In genomic region chr19:34171539-34171876, GRCh38 we compare ENCODE assay signal across 8 cellular contexts. TPM values are rescaled to one million over a fixed set of nuclear protein-coding genes. Genes with fewer than 3 reads are reported as not detected.
DNase-seq lines count a peak whose midpoint lies in the region; ATAC-seq, FAIRE-seq and TF ChIP-seq lines count a peak whose summit lies in the region.

No MANE protein-coding gene starts in this region.

- WGBS in esophagus, 2 donors, result 12 to 18% methylated on average over 9 of the region's 9 CpGs

- DNase-seq in A172 (ENCODE audit: low spot score) (peak; percentile 62), GM12892 (ENCODE audit: insufficient read length) (peak; percentile 25), WERI-Rb-1 (no peak), osteocyte (ENCODE audit: extremely low spot score, unreplicated experiment) (no peak), midbrain (lab: John Stamatoyannopoulos, UW) (no peak), NCI-H1105 treated with DMSO at 0.1 percent for 48 hours (lab: John Stamatoyannopoulos, UW) (no peak)

- H3K36me3 ChIP-seq in WERI-Rb-1, result peaks cover 20% of the 10 kb centered on the region
- no peaks in the 10 kb centered on the region for H3K36me3 ChIP-seq in esophagus (ENCODE audit: control insufficient read depth in 2 of 2, insufficient read depth in 2 of 2, low read length in 1 of 2)

- peak overlapping the region; percentile 87 for H3K4me3 Mint-ChIP-seq in osteocyte (ENCODE audit: unreplicated experiment)

- H3K27me3 Mint-ChIP-seq in osteocyte (ENCODE audit: unreplicated experiment), result peaks cover 6% of the 10 kb centered on the region

- peak; percentile 5 for ATAC-seq in HG03108 (IDR thresholded peaks at IDR 0.05; ENCODE audit: unreplicated experiment)

- TF ChIP-seq CTCF in WERI-Rb-1 (IDR thresholded peaks at IDR 0.05; ENCODE audit: low read depth, low read length) (no peak), osteocyte (IDR thresholded peaks at IDR 0.05) (no peak)

- H3K4me1 ChIP-seq in esophagus (ENCODE audit: control insufficient read depth in 2 of 2, insufficient read depth in 2 of 2, low read length in 1 of 2), result peaks cover 0 to 5% of the 10 kb centered on the region in 2 donors

- TF ChIP-seq POLR2A in GM12892 (IDR thresholded peaks at IDR 0.05; ENCODE audit: low read depth, low read length), result no peak

- H3K36me3 Mint-ChIP-seq in osteocyte (ENCODE audit: unreplicated experiment), result peaks cover under 1% of the 10 kb centered on the region

- H3K9me3 Mint-ChIP-seq in osteocyte (ENCODE audit: unreplicated experiment), result no peaks in the 10 kb centered on the region

- H3K4me1 Mint-ChIP-seq in osteocyte (ENCODE audit: unreplicated experiment), result peaks cover 35% of the 10 kb centered on the region

- peak overlapping the region; percentile 98 for H3K27ac Mint-ChIP-seq in osteocyte (ENCODE audit: unreplicated experiment)

- H3K27me3 ChIP-seq in WERI-Rb-1 (ENCODE audit: insufficient read depth, low read depth, severe bottlenecking) (no peaks in the 10 kb centered on the region), esophagus (ENCODE audit: control insufficient read depth in 1 of 2, insufficient read depth in 2 of 2, low read length in 2 of 2) (no peaks in the 10 kb centered on the region)

- H3K9me3 ChIP-seq in WERI-Rb-1 (ENCODE audit: severe bottlenecking), result no peaks in the 10 kb centered on the region
- no peaks in the 10 kb centered on the region for H3K9me3 ChIP-seq in esophagus (ENCODE audit: control insufficient read depth in 2 of 2, insufficient read depth in 1 of 2, low read depth in 1 of 2, low read length in 1 of 2)

- H3K4me3 ChIP-seq in WERI-Rb-1 (ENCODE audit: low read depth, low read length) (peak overlapping the region; percentile 52), esophagus (ENCODE audit: low read depth in 1 of 2, low read length in 2 of 2) (peak overlapping the region; percentile 92 to 100)

- H3K27ac ChIP-seq in WERI-Rb-1, result peak overlapping the region; percentile 100
- H3K27ac ChIP-seq in esophagus (ENCODE audit: low read depth in 2 of 2, low read length in 1 of 2), result peak overlapping the region; percentile 96 to 100

- peak; percentile 5 for FAIRE-seq in GM12892 (lab: Jason Lieb, UNC)

RNA-seq across cellular contexts. Expression of gene LSM14A, which starts 0.8 kb away (rescaled TPM):
- 48.1 and 52.7 TPM in 2 replicates for total RNA-seq in A172 (2014; rRNA removed; shearing (Covaris generic))
- polyA plus RNA-seq in GM12892 (2012; ENCODE audit: missing spikeins), result 85.6 TPM
- polyA plus RNA-seq in esophagus, result 10 to 100 TPM; 31.4 to 57.2 TPM
- 97.8 and 111 TPM in 2 replicates for total RNA-seq in osteocyte

Comparison
In these comparisons a context has a peak if more than half of its experiments do, and no peak if none do; other contexts are left out.
1. DNase-seq: peak in A172 (single experiment) and GM12892 (single experiment); none in WERI-Rb-1 (single experiment), osteocyte (single experiment), midbrain (single experiment) and NCI-H1105 treated with DMSO at 0.1 percent for 48 hours (single experiment).